Comparison of ENCODE assay signal across 22 cellular contexts in the genomic region with DNA sequence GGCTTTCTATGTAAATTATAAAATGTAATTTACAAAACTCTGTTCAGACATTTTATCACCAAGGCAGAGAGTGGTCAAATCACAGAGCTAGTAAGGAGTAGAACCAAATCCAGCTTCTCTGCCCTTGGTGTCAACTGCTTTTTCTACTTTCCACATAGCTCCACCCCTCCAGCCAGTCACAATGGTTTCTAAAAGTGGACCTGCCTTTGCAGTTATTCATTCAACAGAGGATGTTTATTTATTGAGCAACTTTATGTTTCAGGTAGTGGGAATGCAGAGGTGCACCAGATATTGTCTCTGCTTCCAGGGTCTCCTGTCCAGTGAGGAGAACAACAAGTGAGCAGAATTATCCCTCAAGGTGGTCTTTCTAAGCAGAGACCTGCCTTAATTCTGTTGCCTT. TPM values are rescaled to one million over a fixed set of nuclear protein-coding genes. Genes with fewer than 3 reads are reported as not detected.
DNase-seq lines count a peak whose midpoint lies in the region; ATAC-seq and TF ChIP-seq lines count a peak whose summit lies in the region.
"Had no signal": no experiment of that assay in that cellular context is flagged by ENCODE, and none has a peak within 500 bp of the region (broad histone marks: within the 10 kb centered on the region; RNA-seq: fewer than 3 reads in every experiment).

No MANE protein-coding gene starts in this region.

- peaks cover 55% of the 10 kb centered on the region for H3K4me1 Mint-ChIP-seq in HFFc6 (ENCODE audit: low read depth)
- H3K4me1 Mint-ChIP-seq in activated T-helper 17 cell treated with anti-CD3 and anti-CD28 coated beads, Interleukin-2, amount 50 U/mL, for 72 hours: peaks cover 14% of the 10 kb centered on the region
- H3K4me1 Mint-ChIP-seq in memory B cell: peaks cover 9% of the 10 kb centered on the region
- H3K4me1 Mint-ChIP-seq: neural progenitor cell had no signal

- H3K4me3 Mint-ChIP-seq in HFFc6 (no peak overlapping the region; the same call in 1 of the 2 replicates), memory B cell (no peak overlapping the region)
- peak overlapping the region; percentile 67 for H3K4me3 Mint-ChIP-seq in activated T-helper 17 cell treated with anti-CD3 and anti-CD28 coated beads, Interleukin-2, amount 50 U/mL, for 72 hours
- H3K4me3 Mint-ChIP-seq: activated B cell treated with CpG ODN at 0.5 μM for 24 hours; activated naive CD8-positive, alpha-beta T cell; neural progenitor cell had no signal

- intact Hi-C loops in head of caudate nucleus (cut with DNase I): no loop called here

- peak overlapping the region; percentile 39; the same call in 1 of the 2 replicates for H3K4me3 ChIP-seq in GM08714 (ENCODE audit: low read length)
- H3K4me3 ChIP-seq: mucosa of descending colon, neural progenitor cell, psoas muscle, stomach, transverse colon had no signal

- TF ChIP-seq CTCF in HFFc6 (IDR thresholded peaks at IDR 0.05): no peak

- H3K27me3 Mint-ChIP-seq in HFFc6 (ENCODE audit: insufficient read depth) (peaks cover 2% of the 10 kb centered on the region; the same call in 1 of the 2 replicates), memory B cell (no peaks in the 10 kb centered on the region)
- H3K27me3 Mint-ChIP-seq in activated T-helper 17 cell treated with anti-CD3 and anti-CD28 coated beads, Interleukin-2, amount 50 U/mL, for 72 hours: no peaks in the 10 kb centered on the region
- H3K27me3 Mint-ChIP-seq: activated B cell treated with CpG ODN at 0.5 μM for 24 hours; activated naive CD8-positive, alpha-beta T cell had no signal

- no peak for ATAC-seq in activated T-helper 17 cell treated with anti-CD3 and anti-CD28 coated beads, Interleukin-2, amount 50 U/mL, for 72 hours (replicated peaks)
- ATAC-seq in memory B cell (ENCODE audit: low read depth): no peak
- ATAC-seq: psoas muscle had no signal

- H3K27ac Mint-ChIP-seq in HFFc6 (peak overlapping the region; percentile 88), memory B cell (peak overlapping the region; percentile 60)
- H3K27ac Mint-ChIP-seq in activated T-helper 17 cell treated with anti-CD3 and anti-CD28 coated beads, Interleukin-2, amount 50 U/mL, for 72 hours: peak overlapping the region; percentile 56
- H3K27ac Mint-ChIP-seq: neural progenitor cell had no signal

- DNase-seq in HFFc6: no peak
- DNase-seq in memory B cell (ENCODE audit: low spot score in 2 of 2): no peak
- no peak for DNase-seq in NCI-H345 (lab: John Stamatoyannopoulos, UW)
- no peak for DNase-seq in head of caudate nucleus
- no peak for DNase-seq in NCI-H187 (lab: John Stamatoyannopoulos, UW)
- DNase-seq: activated B cell treated with CpG ODN at 0.5 μM for 24 hours; COR-L47; effector memory CD4-positive, alpha-beta T cell; glutamatergic neuron; Kasumi-1; left ventricle myocardium superior; mucosa of descending colon; NCI-H1092 treated with DMSO at 0.1 percent for 48 hours; NCI-H2081; NCI-H510A; psoas muscle; stomach; transverse colon had no signal

- no peaks in the 10 kb centered on the region; the same call in 1 of the 2 replicates for H3K9me3 Mint-ChIP-seq in HFFc6
- no peaks in the 10 kb centered on the region for H3K9me3 Mint-ChIP-seq in activated T-helper 17 cell treated with anti-CD3 and anti-CD28 coated beads, Interleukin-2, amount 50 U/mL, for 72 hours
- no peaks in the 10 kb centered on the region for H3K9me3 Mint-ChIP-seq in memory B cell
- H3K9me3 Mint-ChIP-seq: activated B cell treated with CpG ODN at 0.5 μM for 24 hours, neural progenitor cell had no signal

- H3K36me3 Mint-ChIP-seq in HFFc6 (ENCODE audit: low read depth) (0 out of 2 replicates have a peak, but pooled peaks cover under 1% of the 10 kb centered on the region), memory B cell (no peaks in the 10 kb centered on the region)
- no peaks in the 10 kb centered on the region for H3K36me3 Mint-ChIP-seq in activated T-helper 17 cell treated with anti-CD3 and anti-CD28 coated beads, Interleukin-2, amount 50 U/mL, for 72 hours (ENCODE audit: low read depth)
- H3K36me3 Mint-ChIP-seq: activated naive CD8-positive, alpha-beta T cell; neural progenitor cell had no signal

RNA-seq across cellular contexts. Expression of a gene that starts 17.4 kb away (rescaled TPM):
- 10 to 100 TPM; 31.6 to 50.9 (median 42.6) TPM for total RNA-seq in HFFc6 (2021; fragmentation: NEBNext Ultra II Directional; extraction: Animal tissue kit (Norgen Biotek cat#: 25700))
- total RNA-seq in activated T-helper 17 cell treated with anti-CD3 and anti-CD28 coated beads, Interleukin-2, amount 50 U/mL, for 72 hours: 1 to 10 TPM; 1.2 to 1.5 TPM

RNA-seq across cellular contexts. Expression of a gene that starts 42.6 kb away (rescaled TPM):
- total RNA-seq in HFFc6 (2021; fragmentation: NEBNext Ultra II Directional; extraction: Animal tissue kit (Norgen Biotek cat#: 25700)): 10 to 100 TPM; 10.3 to 15.9 (median 13.0) TPM
- 10 to 100 TPM; 35.2 to 42.2 TPM for total RNA-seq in activated T-helper 17 cell treated with anti-CD3 and anti-CD28 coated beads, Interleukin-2, amount 50 U/mL, for 72 hours

RNA-seq across cellular contexts. Expression of a gene that starts 55.2 kb away (rescaled TPM):
- 10 to 100 TPM; 18.0 to 26.5 (median 21.4) TPM for total RNA-seq in HFFc6 (2021; fragmentation: NEBNext Ultra II Directional; extraction: Animal tissue kit (Norgen Biotek cat#: 25700))
- 10 to 100 TPM; 25.8 to 26.3 TPM for total RNA-seq in activated T-helper 17 cell treated with anti-CD3 and anti-CD28 coated beads, Interleukin-2, amount 50 U/mL, for 72 hours

Comparison
In these comparisons a context has a peak if more than half of its experiments do, and no peak if none do; other contexts are left out.
1. RNA of a gene that starts 17.4 kb away (total RNA-seq): 31.6 to 50.9 TPM in HFFc6; 1.2 to 1.5 TPM in activated T-helper 17 cell treated with anti-CD3 and anti-CD28 coated beads, Interleukin-2, amount 50 U/mL, for 72 hours; every median in the first group is over 10 times any median in the second.
2. Peak in every context shown above with its lines, with median percentiles within 50 percentile points of each other: H3K27ac Mint-ChIP-seq.